Comparison of ENCODE assay signal across 8 cellular contexts in the genomic region with DNA sequence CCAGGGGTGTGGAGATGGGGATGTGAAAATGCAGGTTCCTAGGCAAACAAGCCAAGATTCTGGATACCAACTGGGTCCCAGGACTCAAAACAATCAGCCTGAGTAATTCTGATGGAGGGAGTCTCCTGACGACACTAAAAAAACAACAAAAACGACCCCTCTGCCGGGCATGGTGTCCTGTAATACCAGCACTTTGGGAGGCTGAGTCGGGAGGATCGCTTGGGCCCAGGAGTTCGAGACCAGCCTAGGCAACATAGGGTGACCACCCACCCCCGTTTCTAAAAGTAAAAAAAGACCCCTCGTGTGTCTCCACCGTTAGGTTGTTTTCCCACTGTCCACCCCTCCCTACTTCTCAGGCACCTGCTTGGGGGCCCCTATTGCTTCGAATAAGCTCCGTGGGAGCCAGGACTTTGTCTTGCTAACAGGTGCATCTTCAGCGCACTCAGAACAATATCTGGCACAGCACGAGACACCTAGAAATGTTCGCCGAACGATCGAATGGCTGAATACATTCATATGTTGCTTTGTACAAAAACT. TPM values are rescaled to one million over a fixed set of nuclear protein-coding genes. Genes with fewer than 3 reads are reported as not detected.
A peak's percentile ranks its signal among the peaks of the same experiment; 100 is the strongest.
DNase-seq lines count a peak whose midpoint lies in the region; ATAC-seq and TF ChIP-seq lines count a peak whose summit lies in the region.

No MANE protein-coding gene starts in this region.

- no peak for TF ChIP-seq POLR2A in vagina (IDR thresholded peaks at IDR 0.05)

- H3K9me3 ChIP-seq in vagina: no peaks in the 10 kb centered on the region

- H3K9ac ChIP-seq in mesendoderm (ENCODE audit: low read length): peak overlapping the region; percentile 91

- intact Hi-C loops in vagina (cut with DNase I): no loop called here

- WGBS in mesendoderm (ENCODE audit: extremely low coverage, insufficient coverage, low lambda C conversion rate): no CpG with 5 or more reads among the region's 17 CpGs

- H3K4ac ChIP-seq in mesendoderm (ENCODE audit: low read depth, low read length): peak overlapping the region; percentile 23

- H3K79me2 ChIP-seq in mesendoderm (ENCODE audit: control insufficient read depth, insufficient read depth, low read length): peaks cover 28% of the 10 kb centered on the region

- TF ChIP-seq CTCF in astrocyte of the spinal cord (IDR thresholded peaks at IDR 0.05; ENCODE audit: low read depth, low read length): no peak
- no peak for TF ChIP-seq CTCF in vagina (IDR thresholded peaks at IDR 0.05)

- H2BK120ac ChIP-seq in mesendoderm (ENCODE audit: low read depth, low read length): no peak overlapping the region

- peak overlapping the region; percentile 56 for H3K4me2 ChIP-seq in mesendoderm (ENCODE audit: low read length)

- no peak overlapping the region for H4K5ac ChIP-seq in mesendoderm (ENCODE audit: low read length)

- H3K4me1 ChIP-seq in mesendoderm (ENCODE audit: control insufficient read depth, low read depth, low read length): peaks cover 2% of the 10 kb centered on the region
- H3K4me1 ChIP-seq in vagina: peaks cover 45% of the 10 kb centered on the region

- H3K79me1 ChIP-seq in mesendoderm (ENCODE audit: low read length): peaks cover 7% of the 10 kb centered on the region

- peak overlapping the region; percentile 98 for H3K18ac ChIP-seq in mesendoderm (ENCODE audit: low read length)

- DNase-seq in stimulated activated CD4-positive, alpha-beta T cell treated with anti-CD3 and anti-CD28 coated beads, Interleukin-4, amount 100 ng/mL, for 1 hour: peak; percentile 6
- DNase-seq in stimulated activated CD4-positive, alpha-beta T cell treated with anti-CD3 and anti-CD28 coated beads, Interleukin-12 subunit alpha, Interleukin-12 subunit beta, amount 100 ng/mL, for 4 hours: no peak
- no peak for DNase-seq in astrocyte of the spinal cord (ENCODE audit: low read depth, low spot score)
- DNase-seq in mesendoderm: peak; percentile 21
- no peak for DNase-seq in vagina (ENCODE audit: extremely low spot score in 2 of 2)
- DNase-seq in 8988T: no peak
- DNase-seq in KG1 (lab: John Stamatoyannopoulos, UW): no peak

- in situ Hi-C loops in astrocyte of the spinal cord (cut with HindIII; ENCODE audit: low sequenced_read_pairs): no loop called here

- H3K23ac ChIP-seq in mesendoderm (ENCODE audit: low read length): peak overlapping the region; percentile 67

- no peak overlapping the region for H4K8ac ChIP-seq in mesendoderm (ENCODE audit: low read depth, low read length)

- H3K27ac ChIP-seq in mesendoderm (ENCODE audit: low read depth, low read length) (no peak overlapping the region), vagina (peak overlapping the region; percentile 96)

- H3K56ac ChIP-seq in mesendoderm (ENCODE audit: low read length): peak overlapping the region; percentile 96

- no peaks in the 10 kb centered on the region for H3K36me3 ChIP-seq in mesendoderm (ENCODE audit: control insufficient read depth, insufficient read depth, low read length)
- no peaks in the 10 kb centered on the region for H3K36me3 ChIP-seq in vagina

- H3K4me3 ChIP-seq in astrocyte of the spinal cord (ENCODE audit: low read depth, low read length): peak overlapping the region; percentile 92
- peak overlapping the region; percentile 58 for H3K4me3 ChIP-seq in mesendoderm (ENCODE audit: low read length)
- peak overlapping the region; percentile 92 to 94 for H3K4me3 ChIP-seq in vagina

- no peak overlapping the region for H2AK5ac ChIP-seq in mesendoderm (ENCODE audit: low read length)

- H3K27me3 ChIP-seq in mesendoderm (ENCODE audit: insufficient read depth, low read length, poor library complexity) (no peaks in the 10 kb centered on the region), vagina (no peaks in the 10 kb centered on the region)

- ATAC-seq in HG03045 (IDR thresholded peaks at IDR 0.05; ENCODE audit: unreplicated experiment): no peak

- no peak overlapping the region for H2BK15ac ChIP-seq in mesendoderm (replicated peaks; ENCODE audit: low read depth)

- no peak overlapping the region for H2BK5ac ChIP-seq in mesendoderm (ENCODE audit: low read length)

RNA-seq across cellular contexts. Expression of gene NRF1, which starts 0.7 kb away (rescaled TPM):
- polyA plus RNA-seq in mesendoderm (2013, experiment 1 of 2): 14.2 TPM
- 15.0 TPM for polyA plus RNA-seq in mesendoderm (2013, experiment 2 of 2)
- 22.6 TPM for total RNA-seq in vagina

Comparison
In these comparisons a context has a peak if more than half of its experiments do, and no peak if none do; other contexts are left out.
1. DNase-seq: peak in stimulated activated CD4-positive, alpha-beta T cell treated with anti-CD3 and anti-CD28 coated beads, Interleukin-4, amount 100 ng/mL, for 1 hour (single experiment) and mesendoderm (single experiment); none in stimulated activated CD4-positive, alpha-beta T cell treated with anti-CD3 and anti-CD28 coated beads, Interleukin-12 subunit alpha, Interleukin-12 subunit beta, amount 100 ng/mL, for 4 hours (single experiment), astrocyte of the spinal cord (single experiment), vagina (0 of 2), 8988T (single experiment) and KG1 (single experiment).
2. Peak in every context shown above with its lines, with median percentiles within 50 percentile points of each other: H3K4me3 ChIP-seq.